In the genomic region with DNA sequence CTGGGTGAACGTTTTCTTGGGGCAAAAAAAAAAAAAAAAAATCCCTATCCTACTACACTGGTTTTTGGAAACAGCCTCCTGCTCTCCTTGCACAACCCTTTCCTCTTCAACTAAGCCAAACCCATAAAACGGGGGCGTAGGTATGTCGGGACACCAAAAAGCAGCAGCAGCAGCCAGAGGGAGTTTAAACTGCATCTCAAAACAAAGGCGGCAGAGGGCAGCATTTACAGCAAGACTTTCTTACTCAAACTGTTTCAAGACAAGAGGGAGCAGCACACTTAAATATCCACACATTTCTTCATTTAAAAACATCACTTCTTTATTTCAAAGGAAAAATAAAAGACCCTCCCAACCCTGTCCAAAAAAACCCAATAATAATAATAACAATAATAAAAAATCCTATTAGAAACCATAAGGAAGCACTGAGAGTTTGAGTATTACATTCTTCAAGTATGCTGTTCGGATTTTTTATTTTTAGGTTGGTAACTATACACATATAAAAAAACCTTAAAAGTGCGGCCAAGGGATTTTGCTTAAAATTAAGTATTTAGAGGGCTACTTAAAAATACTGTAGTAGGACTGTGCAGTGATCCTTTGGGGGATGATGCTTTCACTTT, we compare ENCODE assay signal across 8 cellular contexts. TPM values are rescaled to one million over a fixed set of nuclear protein-coding genes. Genes with fewer than 3 reads are reported as not detected.
A peak's percentile ranks its signal among the peaks of the same experiment; 100 is the strongest.
DNase-seq lines count a peak whose midpoint lies in the region; FAIRE-seq and TF ChIP-seq lines count a peak whose summit lies in the region.

No MANE protein-coding gene starts in this region.

- H3K79me2 ChIP-seq in H9 (ENCODE audit: insufficient read depth, low read length): no peaks in the 10 kb centered on the region
- H3K79me2 ChIP-seq in parathyroid adenoma: no peaks in the 10 kb centered on the region

- no peak overlapping the region for H3T11ph ChIP-seq in H9 (ENCODE audit: low read length)

- peak; percentile 68 for DNase-seq in CD14-positive monocyte (ENCODE audit: low spot score)
- peak; percentile 82 for DNase-seq in H9
- DNase-seq in Peyer's patch: peak in 2 of 3 donors; percentile 51 to 88
- peak; percentile 34 for DNase-seq in activated T-helper 2 cell treated with anti-CD3 and anti-CD28 coated beads, Interferon-gamma antibody, Interleukin-2, Interleukin-4, amounts not matched to agents 10 μg/mL and 5 μg/mL and 100 μg/mL, durations not matched to agents 14 hours and 24 hours and 36 hours (ENCODE audit: low spot score)
- peak; percentile 22 to 44 for DNase-seq in frontal cortex (ENCODE audit: low spot score in 2 of 2)
- no peak for DNase-seq in cerebellar nuclear complex (lab: John Stamatoyannopoulos, UW)
- DNase-seq in NCI-H187 (lab: John Stamatoyannopoulos, UW): no peak

- H3K18ac ChIP-seq in H9 (ENCODE audit: insufficient read length, low read depth, low read length): no peak overlapping the region

- no peak overlapping the region for H2AK5ac ChIP-seq in H9 (ENCODE audit: insufficient read length, low read length)

- no CpG with 5 or more reads among the region's 7 CpGs for WGBS in H9 (ENCODE audit: extremely low coverage, insufficient read length, low lambda C conversion rate)

- peaks cover 2% of the 10 kb centered on the region; the same call in 1 of the 2 replicates for H3K4me1 ChIP-seq in H9 (ENCODE audit: insufficient read depth, low read length)
- no peaks in the 10 kb centered on the region for H3K4me1 ChIP-seq in Peyer's patch
- no peaks in the 10 kb centered on the region for H3K4me1 ChIP-seq in parathyroid adenoma

- H3K27me3 Mint-ChIP-seq in CD14-positive monocyte (ENCODE audit: low read depth in 3 of 3): peaks cover 0 to 3% (median under 1%) of the 10 kb centered on the region in 3 donors
- H3K27me3 Mint-ChIP-seq in H9 (ENCODE audit: low read depth): no peaks in the 10 kb centered on the region
- H3K27me3 Mint-ChIP-seq in activated T-helper 2 cell treated with anti-CD3 and anti-CD28 coated beads, Interferon-gamma antibody, Interleukin-2, Interleukin-4, amounts not matched to agents 10 μg/mL and 5 μg/mL and 100 μg/mL, durations not matched to agents 14 hours and 24 hours and 36 hours (ENCODE audit: low read depth): peaks cover 8% of the 10 kb centered on the region

- H3K4ac ChIP-seq in H9 (ENCODE audit: low read depth, low read length): no peak overlapping the region

- H3K14ac ChIP-seq in H9 (ENCODE audit: insufficient read depth, low read length): no peak overlapping the region

- no peaks in the 10 kb centered on the region for H3K79me1 ChIP-seq in H9 (ENCODE audit: insufficient read depth, low read depth, low read length, poor library complexity, severe bottlenecking)

- FAIRE-seq in frontal cortex (lab: Jason Lieb, UNC): peak; percentile 50

- no peak overlapping the region for H3K4me3 Mint-ChIP-seq in CD14-positive monocyte
- no peak overlapping the region for H3K4me3 Mint-ChIP-seq in H9
- no peak overlapping the region for H3K4me3 Mint-ChIP-seq in activated T-helper 2 cell treated with anti-CD3 and anti-CD28 coated beads, Interferon-gamma antibody, Interleukin-2, Interleukin-4, amounts not matched to agents 10 μg/mL and 5 μg/mL and 100 μg/mL, durations not matched to agents 14 hours and 24 hours and 36 hours (ENCODE audit: low read depth)

- H3K4me3 ChIP-seq in Peyer's patch (no peak overlapping the region), parathyroid adenoma (ENCODE audit: low read depth, low read length) (no peak overlapping the region)

- H2BK120ac ChIP-seq in H9 (ENCODE audit: low read depth, low read length, poor library complexity, severe bottlenecking): no peak overlapping the region

- no peak overlapping the region for H4K91ac ChIP-seq in H9 (ENCODE audit: insufficient read length, low read depth, low read length)

- no peak overlapping the region for H2BK12ac ChIP-seq in H9 (ENCODE audit: insufficient read length, low read depth, low read length)

- H4K5ac ChIP-seq in H9 (ENCODE audit: insufficient read length, low read depth, low read length): no peak overlapping the region

- H3K9me3 Mint-ChIP-seq in CD14-positive monocyte (no peaks in the 10 kb centered on the region), H9 (no peaks in the 10 kb centered on the region)
- H3K9me3 Mint-ChIP-seq in activated T-helper 2 cell treated with anti-CD3 and anti-CD28 coated beads, Interferon-gamma antibody, Interleukin-2, Interleukin-4, amounts not matched to agents 10 μg/mL and 5 μg/mL and 100 μg/mL, durations not matched to agents 14 hours and 24 hours and 36 hours: no peaks in the 10 kb centered on the region

- H3K9ac ChIP-seq in H9 (ENCODE audit: extremely low read depth, insufficient read length, low read length) (no peak overlapping the region), parathyroid adenoma (no peak overlapping the region)

- H4K20me1 ChIP-seq in H9 (ENCODE audit: control insufficient read depth, insufficient read depth, insufficient read length): no peaks in the 10 kb centered on the region

- H3K36me3 ChIP-seq in Peyer's patch: peaks cover 0 to 17% (median 0%) of the 10 kb centered on the region in 3 donors
- H3K36me3 ChIP-seq in parathyroid adenoma (ENCODE audit: control insufficient read depth, insufficient read depth, low read length): no peaks in the 10 kb centered on the region

- H3K36me3 Mint-ChIP-seq in CD14-positive monocyte (peaks cover 30 to 41% of the 10 kb centered on the region in 2 donors), H9 (ENCODE audit: insufficient read depth in 1 of 3, low read depth in 3 of 3) (peaks cover 2 to 8% (median 8%) of the 10 kb centered on the region in 3 experiments; a peak in 5 of 7 replicates)
- H3K36me3 Mint-ChIP-seq in activated T-helper 2 cell treated with anti-CD3 and anti-CD28 coated beads, Interferon-gamma antibody, Interleukin-2, Interleukin-4, amounts not matched to agents 10 μg/mL and 5 μg/mL and 100 μg/mL, durations not matched to agents 14 hours and 24 hours and 36 hours (ENCODE audit: low read depth): no peaks in the 10 kb centered on the region

- H2AFZ ChIP-seq in H9 (ENCODE audit: low read length): no peak overlapping the region
- no peak overlapping the region for H2AFZ ChIP-seq in parathyroid adenoma

- H3K27ac ChIP-seq in H9 (ENCODE audit: insufficient read length, low read depth, low read length) (no peak overlapping the region), Peyer's patch (no peak overlapping the region), parathyroid adenoma (no peak overlapping the region)

- intact Hi-C loops in CD14-positive monocyte (cut with micrococcal nuclease): loop anchor here (2.0 to 10.0 kb wide), 3 partner anchors 174 to 282 kb away; no protein-coding TSS in a partner anchor
- intact Hi-C loops in activated T-helper 2 cell treated with anti-CD3 and anti-CD28 coated beads, Interferon-gamma antibody, Interleukin-2, Interleukin-4, amounts not matched to agents 10 μg/mL and 5 μg/mL and 100 μg/mL, durations not matched to agents 14 hours and 24 hours and 36 hours (cut with micrococcal nuclease): loop anchor here (1.0 to 2.0 kb wide), 3 partner anchors 175 to 352 kb away; no protein-coding TSS in a partner anchor

- no peak overlapping the region for H2BK15ac ChIP-seq in H9 (ENCODE audit: low read depth, low read length)

- H2BK20ac ChIP-seq in H9 (ENCODE audit: low read depth, low read length, poor library complexity, severe bottlenecking): no peak overlapping the region

- H3K4me1 Mint-ChIP-seq in CD14-positive monocyte: peaks cover 7% of the 10 kb centered on the region
- peaks cover 34 to 42% of the 10 kb centered on the region in 2 experiments for H3K4me1 Mint-ChIP-seq in H9
- H3K4me1 Mint-ChIP-seq in activated T-helper 2 cell treated with anti-CD3 and anti-CD28 coated beads, Interferon-gamma antibody, Interleukin-2, Interleukin-4, amounts not matched to agents 10 μg/mL and 5 μg/mL and 100 μg/mL, durations not matched to agents 14 hours and 24 hours and 36 hours (ENCODE audit: low read depth): peaks cover 2% of the 10 kb centered on the region

- H4K8ac ChIP-seq in H9 (replicated peaks; ENCODE audit: insufficient read length, low read depth, low read length): no peak overlapping the region

- no peaks in the 10 kb centered on the region for H3K23me2 ChIP-seq in H9 (ENCODE audit: insufficient read length, low read depth, low read length, poor library complexity, severe bottlenecking)

- no peak overlapping the region for H2BK5ac ChIP-seq in H9 (ENCODE audit: insufficient read length, low read length)

- no peak for TF ChIP-seq POLR2A in Peyer's patch (IDR thresholded peaks at IDR 0.05)

- no peak overlapping the region for H3K23ac ChIP-seq in H9 (ENCODE audit: insufficient read length, low read depth, low read length)

- H3K56ac ChIP-seq in H9 (ENCODE audit: insufficient read length, low read depth, low read length): no peak overlapping the region

- peak; percentile 72 for TF ChIP-seq CTCF in CD14-positive monocyte (IDR thresholded peaks at IDR 0.05)
- peak; percentile 82 for TF ChIP-seq CTCF in H9 (conservative IDR thresholded peaks at IDR 0.05)
- peak in 5 of 6 experiments; percentile 56 to 87 (median 84) for TF ChIP-seq CTCF in Peyer's patch (IDR thresholded peaks at IDR 0.05)
- peak; percentile 61 for TF ChIP-seq CTCF in parathyroid adenoma (IDR thresholded peaks at IDR 0.05)

- peak overlapping the region in 2 of 7 donors; percentile 33 to 73 for H3K27ac Mint-ChIP-seq in CD14-positive monocyte
- H3K27ac Mint-ChIP-seq in H9: peak overlapping the region in 1 of 3 experiments; percentile 71; a peak in 1 of 7 replicates
- H3K27ac Mint-ChIP-seq in activated T-helper 2 cell treated with anti-CD3 and anti-CD28 coated beads, Interferon-gamma antibody, Interleukin-2, Interleukin-4, amounts not matched to agents 10 μg/mL and 5 μg/mL and 100 μg/mL, durations not matched to agents 14 hours and 24 hours and 36 hours: no peak overlapping the region

- H3K9me3 ChIP-seq in H9 (ENCODE audit: control insufficient read depth, low read depth, low read length) (no peaks in the 10 kb centered on the region), Peyer's patch (no peaks in the 10 kb centered on the region), parathyroid adenoma (ENCODE audit: control insufficient read depth, low read length) (no peaks in the 10 kb centered on the region)

- H3K4me2 ChIP-seq in H9 (ENCODE audit: insufficient read depth, insufficient read length, low read length) (no peak overlapping the region), parathyroid adenoma (ENCODE audit: low read length) (no peak overlapping the region)

- H3K27me3 ChIP-seq in H9 (ENCODE audit: insufficient read depth, low read length) (no peaks in the 10 kb centered on the region), Peyer's patch (no peaks in the 10 kb centered on the region), parathyroid adenoma (ENCODE audit: control insufficient read depth, insufficient read depth, low read length) (no peaks in the 10 kb centered on the region)

RNA-seq across cellular contexts. Expression of a gene that starts 43.9 kb away (rescaled TPM):
- polyA plus RNA-seq in CD14-positive monocyte: 1 to 10 TPM; 7.1 to 9.9 TPM
- 48.4 and 50.9 TPM in 2 replicates for total RNA-seq in H9 (2021)
- 100 to 1,000 TPM in 1 of 4 donors, 10 to 100 TPM in 3; 13.1 to 305 (median 48.2) TPM for total RNA-seq in Peyer's patch
- 1.3 and 2.7 TPM in 2 replicates for total RNA-seq in activated T-helper 2 cell treated with anti-CD3 and anti-CD28 coated beads, Interferon-gamma antibody, Interleukin-2, Interleukin-4, amounts not matched to agents 10 μg/mL and 5 μg/mL and 100 μg/mL, durations not matched to agents 14 hours and 24 hours and 36 hours
- 16.7 TPM for total RNA-seq in frontal cortex

Comparison
In these comparisons a context has a peak if more than half of its experiments do, and no peak if none do; other contexts are left out.
1. DNase-seq: peak in CD14-positive monocyte (single experiment), H9 (single experiment), Peyer's patch (2 of 3), activated T-helper 2 cell treated with anti-CD3 and anti-CD28 coated beads, Interferon-gamma antibody, Interleukin-2, Interleukin-4, amounts not matched to agents 10 μg/mL and 5 μg/mL and 100 μg/mL, durations not matched to agents 14 hours and 24 hours and 36 hours (single experiment) and frontal cortex (2 of 2); none in cerebellar nuclear complex (0 of 2) and NCI-H187 (0 of 2).
2. Peak in every context shown above with its lines, with median percentiles within 50 percentile points of each other: CTCF ChIP-seq.